In the genomic region with DNA sequence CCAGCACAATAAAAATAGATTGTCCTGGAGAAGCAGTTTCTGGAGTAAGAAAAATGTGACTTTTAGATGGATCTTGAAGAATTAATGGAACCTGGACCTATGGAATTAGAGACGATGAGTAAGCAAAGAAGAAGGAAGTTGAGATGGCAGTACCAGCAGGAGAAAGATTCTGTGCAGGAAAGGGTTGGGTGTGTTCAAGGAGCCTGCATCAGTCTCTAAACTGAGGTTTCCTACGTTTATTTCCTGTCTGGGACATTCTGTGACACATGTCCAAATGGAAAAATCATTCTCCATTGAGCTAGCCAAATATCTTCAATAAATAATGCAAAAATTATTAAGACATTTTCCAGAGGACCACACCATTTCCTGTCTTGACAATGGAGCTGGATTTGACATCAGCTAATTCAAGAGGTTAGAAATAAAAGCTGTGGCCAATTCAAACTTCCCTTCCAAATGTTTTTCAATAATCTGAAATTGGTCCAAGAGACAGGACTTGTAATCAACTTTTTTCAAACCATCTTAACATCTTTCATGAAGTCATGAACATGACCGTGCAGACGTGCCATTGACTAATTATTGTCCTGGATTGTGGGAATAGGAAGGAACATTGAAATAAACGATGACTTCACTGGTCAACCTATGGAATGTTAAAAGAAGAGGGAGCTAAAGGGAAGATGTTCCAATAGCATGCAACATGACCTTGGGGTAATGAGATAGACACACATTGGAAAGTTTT, we compare ENCODE assay signal across 29 cellular contexts.
"Had no signal": no experiment of that assay in that cellular context is flagged by ENCODE, and none has a peak within 500 bp of the region (broad histone marks: within the 10 kb centered on the region; RNA-seq: fewer than 3 reads in every experiment).

No MANE protein-coding gene starts in this region.

- H3K36me3 ChIP-seq: gastrocnemius medialis, neutrophil, thoracic aorta, tibial nerve, upper lobe of right lung, uterus had no signal

- H3K4me1 ChIP-seq: tibial nerve, upper lobe of right lung, uterus had no signal

- H3K4me3 ChIP-seq: dorsolateral prefrontal cortex, gastrocnemius medialis, lung, smooth muscle cell, thoracic aorta, tibial nerve, upper lobe of right lung, uterus had no signal

- H3K36me3 Mint-ChIP-seq: natural killer cell; stimulated activated effector memory CD8-positive, alpha-beta T cell treated with anti-CD3 and anti-CD28 coated beads, Interleukin-12 subunit alpha, Interleukin-12 subunit beta, amount 100 ng/mL, for 72 hours had no signal

- H3K27ac Mint-ChIP-seq: memory B cell; natural killer cell; stimulated activated effector memory CD8-positive, alpha-beta T cell treated with anti-CD3 and anti-CD28 coated beads, Interleukin-12 subunit alpha, Interleukin-12 subunit beta, amount 100 ng/mL, for 72 hours had no signal

- H3K27ac ChIP-seq: dorsolateral prefrontal cortex, epithelial cell of prostate, neutrophil, thoracic aorta, tibial nerve, upper lobe of right lung, uterus had no signal

- ATAC-seq: esophagus mucosa; natural killer cell; sciatic nerve; stimulated activated effector memory CD8-positive, alpha-beta T cell treated with anti-CD3 and anti-CD28 coated beads, Interleukin-12 subunit alpha, Interleukin-12 subunit beta, amount 100 ng/mL, for 72 hours; stimulated activated naive CD8-positive, alpha-beta T cell treated with anti-CD3 and anti-CD28 coated beads, Interleukin-15, Interleukin-2, amounts not matched to agents 100 U/mL and 50 U/mL, for 24 hours; upper lobe of right lung had no signal

- H3K27me3 ChIP-seq: gastrocnemius medialis, neutrophil, tibial nerve, upper lobe of right lung, uterus had no signal

- H3K4me2 ChIP-seq: smooth muscle cell had no signal

- H3K4me1 Mint-ChIP-seq: memory B cell; natural killer cell; stimulated activated effector memory CD8-positive, alpha-beta T cell treated with anti-CD3 and anti-CD28 coated beads, Interleukin-12 subunit alpha, Interleukin-12 subunit beta, amount 100 ng/mL, for 72 hours had no signal

- H3K4me3 Mint-ChIP-seq: memory B cell; natural killer cell; stimulated activated effector memory CD8-positive, alpha-beta T cell treated with anti-CD3 and anti-CD28 coated beads, Interleukin-12 subunit alpha, Interleukin-12 subunit beta, amount 100 ng/mL, for 72 hours had no signal

- H3K9me3 ChIP-seq: gastrocnemius medialis, neutrophil, thoracic aorta, upper lobe of right lung, uterus had no signal

- DNase-seq: caudate nucleus; cerebellar nuclear complex; cortex of kidney; dorsolateral prefrontal cortex; effector CD4-positive, alpha-beta T cell; foreskin fibroblast; gastrocnemius medialis; head of caudate nucleus; hippocampal formation; left colon; natural killer cell; posterior cingulate gyrus; retina; stimulated activated CD4-positive, alpha-beta T cell treated with anti-CD3 and anti-CD28 coated beads, Interleukin-12 subunit alpha, Interleukin-12 subunit beta, amount 100 ng/mL, for 4 hours; stimulated activated CD4-positive, alpha-beta T cell treated with anti-CD3 and anti-CD28 coated beads, Interleukin-1b, Interleukin-23, amount 100 ng/mL, for 48 hours; stimulated activated CD4-positive, alpha-beta T cell treated with anti-CD3 and anti-CD28 coated beads, Interleukin-4, amount 100 ng/mL, for 1 hour; stimulated activated naive CD8-positive, alpha-beta T cell treated with anti-CD3 and anti-CD28 coated beads, Interleukin-15, Interleukin-2, amounts not matched to agents 100 U/mL and 50 U/mL, for 24 hours; upper lobe of right lung; uterus had no signal

- H3K9me3 Mint-ChIP-seq: memory B cell; natural killer cell; stimulated activated effector memory CD8-positive, alpha-beta T cell treated with anti-CD3 and anti-CD28 coated beads, Interleukin-12 subunit alpha, Interleukin-12 subunit beta, amount 100 ng/mL, for 72 hours had no signal
